Comparison of ENCODE assay signal across 1 cellular context in genomic region chr13:113489549-113490495, GRCh38.
A peak's percentile ranks its signal among the peaks of the same experiment; 100 is the strongest.
TF ChIP-seq lines count a peak whose summit lies in the region.

No MANE protein-coding gene starts in this region.

TF ChIP-seq in HEK293, 187 proteins besides CTCF, POLR2A, EP300 and RAD21 (continued from another document and continues in another):
- no peak for TF ChIP-seq ZNF518A (tag by site-specific recombination; conservative IDR thresholded peaks at IDR 0.05; ENCODE audit: low read depth)
- TF ChIP-seq REST (tag by site-specific recombination; IDR thresholded peaks at IDR 0.05), result no peak
- TF ChIP-seq ZNF23 (tag by site-specific recombination; IDR thresholded peaks at IDR 0.05; ENCODE audit: borderline replicate concordance), result no peak
- TF ChIP-seq ZNF670 (tag by site-specific recombination; IDR thresholded peaks at IDR 0.05; ENCODE audit: low read depth), result no peak
- no peak for TF ChIP-seq PBX3 (CRISPR knock-in tag; IDR thresholded peaks at IDR 0.05)
- no peak for TF ChIP-seq ZNF174 (tag by site-specific recombination; IDR thresholded peaks at IDR 0.05)
- no peak for TF ChIP-seq ZNF514 (tag by site-specific recombination; IDR thresholded peaks at IDR 0.05)
- TF ChIP-seq, protein P1, sequence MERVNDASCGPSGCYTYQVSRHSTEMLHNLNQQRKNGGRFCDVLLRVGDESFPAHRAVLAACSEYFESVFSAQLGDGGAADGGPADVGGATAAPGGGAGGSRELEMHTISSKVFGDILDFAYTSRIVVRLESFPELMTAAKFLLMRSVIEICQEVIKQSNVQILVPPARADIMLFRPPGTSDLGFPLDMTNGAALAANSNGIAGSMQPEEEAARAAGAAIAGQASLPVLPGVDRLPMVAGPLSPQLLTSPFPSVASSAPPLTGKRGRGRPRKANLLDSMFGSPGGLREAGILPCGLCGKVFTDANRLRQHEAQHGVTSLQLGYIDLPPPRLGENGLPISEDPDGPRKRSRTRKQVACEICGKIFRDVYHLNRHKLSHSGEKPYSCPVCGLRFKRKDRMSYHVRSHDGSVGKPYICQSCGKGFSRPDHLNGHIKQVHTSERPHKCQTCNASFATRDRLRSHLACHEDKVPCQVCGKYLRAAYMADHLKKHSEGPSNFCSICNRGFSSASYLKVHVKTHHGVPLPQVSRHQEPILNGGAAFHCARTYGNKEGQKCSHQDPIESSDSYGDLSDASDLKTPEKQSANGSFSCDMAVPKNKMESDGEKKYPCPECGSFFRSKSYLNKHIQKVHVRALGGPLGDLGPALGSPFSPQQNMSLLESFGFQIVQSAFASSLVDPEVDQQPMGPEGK (tag by site-specific recombination; IDR thresholded peaks at IDR 0.05), result no peak; the same call in 1 of the 2 replicates
- TF ChIP-seq ZBTB8A (tag by site-specific recombination; IDR thresholded peaks at IDR 0.05), result peak; percentile 66
- no peak for TF ChIP-seq ZNF843 (tag by site-specific recombination; IDR thresholded peaks at IDR 0.05)
- TF ChIP-seq ZNF549 (tag by site-specific recombination; IDR thresholded peaks at IDR 0.05), result no peak
- no peak for TF ChIP-seq PRDM4 (tag by site-specific recombination; IDR thresholded peaks at IDR 0.05)
- TF ChIP-seq ZNF248 (tag by site-specific recombination; IDR thresholded peaks at IDR 0.05), result no peak
- no peak for TF ChIP-seq TCF7L2 (IDR thresholded peaks at IDR 0.05; ENCODE audit: borderline replicate concordance, low read depth, low read length)
- peak; percentile 82 for TF ChIP-seq ZNF600 (tag by site-specific recombination; IDR thresholded peaks at IDR 0.05)
- no peak for TF ChIP-seq ZNF488 (tag by site-specific recombination; IDR thresholded peaks at IDR 0.05)
- peak; percentile 49; the same call in 1 of the 2 replicates for TF ChIP-seq TRIM28 (IDR thresholded peaks at IDR 0.05; ENCODE audit: borderline replicate concordance, low read length)
- no peak for TF ChIP-seq ZNF830 (tag by site-specific recombination; IDR thresholded peaks at IDR 0.05; ENCODE audit: low read depth)
- no peak for TF ChIP-seq ZNF664 (tag by site-specific recombination; IDR thresholded peaks at IDR 0.05)
- TF ChIP-seq ZNF2 (tag by site-specific recombination; IDR thresholded peaks at IDR 0.05), result 0 out of 2 replicates have a peak, but pooled peaks have one; percentile 55
- TF ChIP-seq ZNF433 (tag by site-specific recombination; IDR thresholded peaks at IDR 0.05; ENCODE audit: low read depth), result no peak
- TF ChIP-seq KLF9 (tag by site-specific recombination; IDR thresholded peaks at IDR 0.05; ENCODE audit: low read depth), result peak; percentile 38; the same call in 1 of the 2 replicates
- no peak for TF ChIP-seq ZFP3 (tag by site-specific recombination; IDR thresholded peaks at IDR 0.05; ENCODE audit: low read depth)
- TF ChIP-seq ZNF837 (tag by site-specific recombination; IDR thresholded peaks at IDR 0.05), result no peak
- no peak for TF ChIP-seq REPIN1 (tag by site-specific recombination; IDR thresholded peaks at IDR 0.05; ENCODE audit: low read depth)
- TF ChIP-seq PRDM6 (tag by site-specific recombination; IDR thresholded peaks at IDR 0.05), result no peak
- TF ChIP-seq ZNF626 (tag by site-specific recombination; IDR thresholded peaks at IDR 0.05), result no peak
- no peak for TF ChIP-seq ZNF658 (tag by site-specific recombination; IDR thresholded peaks at IDR 0.05)
- TF ChIP-seq ZNF629 (tag by site-specific recombination; IDR thresholded peaks at IDR 0.05), result peak; percentile 76
- TF ChIP-seq KLF16 (tag by site-specific recombination; IDR thresholded peaks at IDR 0.05), result no peak
- TF ChIP-seq ZNF341 (tag by site-specific recombination; IDR thresholded peaks at IDR 0.05; ENCODE audit: low read depth), result peak; percentile 86
- peak; percentile 97 for TF ChIP-seq ZBTB17 (tag by site-specific recombination; IDR thresholded peaks at IDR 0.05)
- TF ChIP-seq, protein P2, sequence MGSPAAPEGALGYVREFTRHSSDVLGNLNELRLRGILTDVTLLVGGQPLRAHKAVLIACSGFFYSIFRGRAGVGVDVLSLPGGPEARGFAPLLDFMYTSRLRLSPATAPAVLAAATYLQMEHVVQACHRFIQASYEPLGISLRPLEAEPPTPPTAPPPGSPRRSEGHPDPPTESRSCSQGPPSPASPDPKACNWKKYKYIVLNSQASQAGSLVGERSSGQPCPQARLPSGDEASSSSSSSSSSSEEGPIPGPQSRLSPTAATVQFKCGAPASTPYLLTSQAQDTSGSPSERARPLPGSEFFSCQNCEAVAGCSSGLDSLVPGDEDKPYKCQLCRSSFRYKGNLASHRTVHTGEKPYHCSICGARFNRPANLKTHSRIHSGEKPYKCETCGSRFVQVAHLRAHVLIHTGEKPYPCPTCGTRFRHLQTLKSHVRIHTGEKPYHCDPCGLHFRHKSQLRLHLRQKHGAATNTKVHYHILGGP (tag by site-specific recombination; IDR thresholded peaks at IDR 0.05), result no peak
- TF ChIP-seq SP7 (tag by site-specific recombination; IDR thresholded peaks at IDR 0.05), result 0 out of 2 replicates have a peak, but pooled peaks have one; percentile 47
- TF ChIP-seq ZNF792 (tag by site-specific recombination; IDR thresholded peaks at IDR 0.05), result no peak
- TF ChIP-seq GFI1B (tag by site-specific recombination; IDR thresholded peaks at IDR 0.05), result no peak
- peak; percentile 43; the same call in 1 of the 2 replicates for TF ChIP-seq EGR2 (tag by site-specific recombination; IDR thresholded peaks at IDR 0.05; ENCODE audit: low read depth)
- TF ChIP-seq PRDM1 (tag by site-specific recombination; IDR thresholded peaks at IDR 0.05), result no peak
- TF ChIP-seq ZNF707 (tag by site-specific recombination; IDR thresholded peaks at IDR 0.05), result no peak
- no peak for TF ChIP-seq ZNF311 (tag by site-specific recombination; IDR thresholded peaks at IDR 0.05; ENCODE audit: borderline replicate concordance)
- peak; percentile 77 for TF ChIP-seq SCRT2 (tag by site-specific recombination; IDR thresholded peaks at IDR 0.05)
- TF ChIP-seq ZNF701 (tag by site-specific recombination; IDR thresholded peaks at IDR 0.05), result no peak
- peak; percentile 84 for TF ChIP-seq ZIC2 (tag by site-specific recombination; IDR thresholded peaks at IDR 0.05)
- TF ChIP-seq ATF2 (tag by site-specific recombination; IDR thresholded peaks at IDR 0.05; ENCODE audit: low read depth), result peak; percentile 81
- no peak for TF ChIP-seq HOXD13 (CRISPR knock-in tag; IDR thresholded peaks at IDR 0.05; ENCODE audit: borderline replicate concordance)
